ENCODE assay signal across 22 cellular contexts in the genomic region with DNA sequence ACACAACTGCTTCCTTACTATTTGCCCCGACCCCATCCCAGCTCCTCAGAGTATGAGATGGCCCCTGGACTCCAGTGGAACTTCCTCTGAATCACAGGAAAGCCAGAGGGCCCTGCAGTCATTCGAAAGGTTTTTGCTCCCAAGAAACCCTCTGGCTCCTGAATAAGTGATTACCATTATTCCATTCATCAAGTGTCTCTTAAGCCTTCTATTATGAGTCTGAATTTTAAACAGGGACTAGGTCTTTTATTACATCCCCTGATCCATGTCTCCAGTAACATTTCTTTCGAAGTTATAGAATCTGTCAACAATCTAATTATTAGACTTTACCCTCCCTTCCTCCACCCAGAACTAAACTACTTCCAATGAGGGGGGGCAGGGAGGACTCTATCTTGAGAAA.
"Had no signal": no experiment of that assay in that cellular context is flagged by ENCODE, and none has a peak within 500 bp of the region (broad histone marks: within the 10 kb centered on the region; RNA-seq: fewer than 3 reads in every experiment).

No MANE protein-coding gene starts in this region.

- H3K27me3 ChIP-seq: colonic mucosa, dorsolateral prefrontal cortex, gastroesophageal sphincter, neutrophil, ovary, right atrium auricular region had no signal

- H3K9me3 ChIP-seq: colonic mucosa, gastroesophageal sphincter, neutrophil, ovary, psoas muscle, right atrium auricular region had no signal

- H3K4me3 ChIP-seq: colonic mucosa, dorsolateral prefrontal cortex, gastroesophageal sphincter, ovary, psoas muscle, right atrium auricular region had no signal

- H3K9me3 Mint-ChIP-seq: activated naive CD4-positive, alpha-beta T cell treated with anti-CD3 and anti-CD28 coated beads, Interleukin-2, amount 50 U/mL, for 72 hours; memory B cell; naive thymus-derived CD4-positive, alpha-beta T cell had no signal

- H3K4me1 Mint-ChIP-seq: memory B cell had no signal

- DNase-seq: activated CD4-positive, alpha-beta T cell treated with anti-CD3 and anti-CD28 coated beads for 1 hour; activated CD4-positive, alpha-beta T cell treated with anti-CD3 and anti-CD28 coated beads, Interleukin-2, amount 50 U/mL, for 1 hour; activated CD8-positive, alpha-beta T cell treated with anti-CD3 and anti-CD28 coated beads, Interleukin-2, amount 10 ng/mL, durations not matched to agents 7 days and 5 days; activated gamma-delta T cell treated with Interleukin-2 at 50 U/mL for 16 hours; colonic mucosa; dorsolateral prefrontal cortex; head of caudate nucleus; left cardiac atrium; naive thymus-derived CD4-positive, alpha-beta T cell; ovary; psoas muscle; stimulated activated CD4-positive, alpha-beta T cell treated with anti-CD3 and anti-CD28 coated beads, Interleukin-12 subunit alpha, Interleukin-12 subunit beta, amount 100 ng/mL, for 4 hours; stimulated activated CD4-positive, alpha-beta T cell treated with anti-CD3 and anti-CD28 coated beads, Interleukin-4, amount 100 ng/mL, for 4 hours; stimulated activated naive CD8-positive, alpha-beta T cell treated with anti-CD3 and anti-CD28 coated beads, Interleukin-15, Interleukin-2, amounts not matched to agents 100 U/mL and 50 U/mL, for 24 hours; T-helper 1 cell; T-helper 9 cell had no signal

- H3K36me3 Mint-ChIP-seq: activated naive CD4-positive, alpha-beta T cell treated with anti-CD3 and anti-CD28 coated beads, Interleukin-2, amount 50 U/mL, for 72 hours; memory B cell; naive thymus-derived CD4-positive, alpha-beta T cell had no signal

- H3K27ac Mint-ChIP-seq: activated CD8-positive, alpha-beta T cell treated with anti-CD3 and anti-CD28 coated beads, Interleukin-2, amount 10 ng/mL, durations not matched to agents 7 days and 5 days; activated naive CD4-positive, alpha-beta T cell treated with anti-CD3 and anti-CD28 coated beads, Interleukin-2, amount 50 U/mL, for 72 hours; memory B cell had no signal

- H3K27ac ChIP-seq: colonic mucosa, dorsolateral prefrontal cortex, epithelial cell of prostate, gastroesophageal sphincter, neutrophil, psoas muscle had no signal

- H3K4me3 Mint-ChIP-seq: activated CD8-positive, alpha-beta T cell treated with anti-CD3 and anti-CD28 coated beads, Interleukin-2, amount 10 ng/mL, durations not matched to agents 7 days and 5 days; memory B cell; naive thymus-derived CD4-positive, alpha-beta T cell had no signal

- H3K36me3 ChIP-seq: colonic mucosa, gastroesophageal sphincter, neutrophil, ovary, right atrium auricular region had no signal
